Comparison of ENCODE assay signal across 17 cellular contexts in genomic region chr2:141015339-141016047, GRCh38.
DNase-seq lines count a peak whose midpoint lies in the region; ATAC-seq, FAIRE-seq and TF ChIP-seq lines count a peak whose summit lies in the region.
"Had no signal": no experiment of that assay in that cellular context is flagged by ENCODE, and none has a peak within 500 bp of the region (broad histone marks: within the 10 kb centered on the region; RNA-seq: fewer than 3 reads in every experiment).

No MANE protein-coding gene starts in this region.

- ATAC-seq in heart right ventricle = peak; percentile 86 to 98 (median 94)
- ATAC-seq in psoas muscle = peak in 3 of 4 donors; percentile 55 to 75 (median 74)
- no peak for ATAC-seq in T-cell (replicated peaks in 1 of 4)

- no peak overlapping the region for H2AFZ ChIP-seq in astrocyte (ENCODE audit: low read depth, low read length)

- CTCF ChIA-PET in T-cell (lab: Charles Lee) = no interaction called here

- H3K27ac Mint-ChIP-seq in astrocyte (ENCODE audit: unreplicated experiment) = no peak overlapping the region
- H3K27ac Mint-ChIP-seq in T-cell = no peak overlapping the region

- H3K9me3 ChIP-seq in astrocyte (ENCODE audit: insufficient read depth, low read depth, low read length) = no peaks in the 10 kb centered on the region
- no peaks in the 10 kb centered on the region for H3K9me3 ChIP-seq in heart right ventricle
- no peaks in the 10 kb centered on the region for H3K9me3 ChIP-seq in psoas muscle
- H3K9me3 ChIP-seq: neutrophil had no signal

- WGBS in heart right ventricle, 2 donors = 36 to 44% methylated on average over 4 of the region's 4 CpGs
- 14 to 30% (median 25%) methylated on average over 4 of the region's 4 CpGs for WGBS in psoas muscle, 3 donors

- intact Hi-C loops in heart right ventricle (cut with DNase I) = no loop called here
- intact Hi-C loops in psoas muscle (cut with DNase I) = no loop called here

- H3K36me3 Mint-ChIP-seq in astrocyte (ENCODE audit: low read depth, unreplicated experiment) (no peaks in the 10 kb centered on the region), T-cell (no peaks in the 10 kb centered on the region)

- peaks cover 2% of the 10 kb centered on the region for H3K4me1 Mint-ChIP-seq in astrocyte (ENCODE audit: low read depth, unreplicated experiment)
- H3K4me1 Mint-ChIP-seq in T-cell = no peaks in the 10 kb centered on the region

- H3K27me3 ChIP-seq in astrocyte (ENCODE audit: insufficient read depth, low read length) = no peaks in the 10 kb centered on the region
- H3K27me3 ChIP-seq in heart right ventricle = no peaks in the 10 kb centered on the region
- no peaks in the 10 kb centered on the region for H3K27me3 ChIP-seq in psoas muscle (ENCODE audit: insufficient read depth in 3 of 3, low read length in 2 of 3)
- H3K27me3 ChIP-seq: neutrophil had no signal

- POLR2A ChIA-PET in T-cell (lab: Charles Lee) = no interaction called here

- H3K27ac ChIP-seq in astrocyte (ENCODE audit: low read depth, low read length) = no peak overlapping the region
- peak overlapping the region in 6 of 10 donors; percentile 11 to 64 (median 60) for H3K27ac ChIP-seq in heart right ventricle
- H3K27ac ChIP-seq in psoas muscle = no peak overlapping the region
- H3K27ac ChIP-seq: 22Rv1, epithelial cell of prostate, HL-60, neutrophil had no signal

- no peak overlapping the region for H3K4me3 ChIP-seq in astrocyte (ENCODE audit: insufficient read depth, low read depth, low read length)
- no peak overlapping the region for H3K4me3 ChIP-seq in heart right ventricle
- peak overlapping the region; percentile 17 for H3K4me3 ChIP-seq in psoas muscle

- H3K4me2 ChIP-seq in astrocyte (ENCODE audit: low read length) = no peak overlapping the region

- H3K36me3 ChIP-seq in astrocyte (ENCODE audit: insufficient read depth, low read length) (no peaks in the 10 kb centered on the region), heart right ventricle (no peaks in the 10 kb centered on the region), psoas muscle (ENCODE audit: insufficient read depth in 1 of 2, low read depth in 1 of 2) (no peaks in the 10 kb centered on the region)
- H3K36me3 ChIP-seq: neutrophil had no signal

- H4K20me1 ChIP-seq in astrocyte (ENCODE audit: insufficient read depth, low read length) = no peaks in the 10 kb centered on the region

- no peak overlapping the region for H3K9ac ChIP-seq in astrocyte (ENCODE audit: low read length)

- H3K4me1 ChIP-seq in astrocyte (ENCODE audit: insufficient read depth, low read length) = peaks cover 2% of the 10 kb centered on the region
- H3K4me1 ChIP-seq in heart right ventricle = peaks cover 0 to 15% (median 0%) of the 10 kb centered on the region in 9 donors
- H3K4me1 ChIP-seq in psoas muscle = peaks cover 4% of the 10 kb centered on the region

- DNase-seq in DMS 273 (lab: John Stamatoyannopoulos, UW; ENCODE audit: unreplicated experiment) (peak; percentile 52), DMS 273 treated with DMSO at 0.1 percent for 48 hours (lab: John Stamatoyannopoulos, UW) (no peak), astrocyte (ENCODE audit: low read depth) (peak; percentile 35), heart right ventricle (peak; percentile 14 to 51), psoas muscle (no peak), T-cell (no peak), NOMO-1 treated with DMSO at 0.1 percent for 48 hours (lab: John Stamatoyannopoulos, UW; ENCODE audit: unreplicated experiment) (no peak), DMS114 treated with DMSO at 0.1 percent for 48 hours (lab: John Stamatoyannopoulos, UW; ENCODE audit: unreplicated experiment) (no peak)
- DNase-seq: amniotic stem cell; EL; stimulated activated CD4-positive, alpha-beta T cell treated with anti-CD3 and anti-CD28 coated beads, Interleukin-4, amount 100 ng/mL, for 1 hour; T-helper 9 cell had no signal

- H3K4me3 Mint-ChIP-seq in astrocyte (ENCODE audit: unreplicated experiment) (no peak overlapping the region), T-cell (no peak overlapping the region)

- FAIRE-seq in astrocyte (lab: Jason Lieb, UNC) = peak; percentile 76
- FAIRE-seq: keratinocyte had no signal

- H3K79me2 ChIP-seq in astrocyte (ENCODE audit: insufficient read depth, low read length) = no peaks in the 10 kb centered on the region

- TF ChIP-seq CTCF in astrocyte (IDR thresholded peaks at IDR 0.05; ENCODE audit: insufficient read depth, low read depth, low read length) (no peak), heart right ventricle (IDR thresholded peaks at IDR 0.05) (no peak), psoas muscle (IDR thresholded peaks at IDR 0.05) (no peak)

- no peaks in the 10 kb centered on the region for H3K27me3 Mint-ChIP-seq in astrocyte (ENCODE audit: low read depth, unreplicated experiment)
- H3K27me3 Mint-ChIP-seq in T-cell = no peaks in the 10 kb centered on the region

- H3K9me3 Mint-ChIP-seq in astrocyte (ENCODE audit: unreplicated experiment) (no peaks in the 10 kb centered on the region), T-cell (peaks cover 4 to 7% (median 4%) of the 10 kb centered on the region in 3 donors)

Comparison
In these comparisons a context has a peak if more than half of its experiments do, and no peak if none do; other contexts are left out.
1. DNase-seq: peak in DMS 273 (single experiment), astrocyte (single experiment) and heart right ventricle (2 of 2); none in DMS 273 treated with DMSO at 0.1 percent for 48 hours (single experiment), psoas muscle (0 of 2), T-cell (0 of 34), NOMO-1 treated with DMSO at 0.1 percent for 48 hours (single experiment) and DMS114 treated with DMSO at 0.1 percent for 48 hours (single experiment).
2. H3K27ac ChIP-seq: peak in heart right ventricle (6 of 10); none in astrocyte (single experiment) and psoas muscle (single experiment).
3. ATAC-seq: peak in heart right ventricle (8 of 8) and psoas muscle (3 of 4); none in T-cell (0 of 4).